ENCODE assay signal across 8 cellular contexts in genomic region chr20:57435498-57436222, GRCh38. TPM values are rescaled to one million over a fixed set of nuclear protein-coding genes. Genes with fewer than 3 reads are reported as not detected.
DNase-seq lines count a peak whose midpoint lies in the region; ATAC-seq and TF ChIP-seq lines count a peak whose summit lies in the region.

No MANE protein-coding gene starts in this region.

- H3K9me3 Mint-ChIP-seq in CD8-positive, alpha-beta memory T cell, result peaks cover 0 to 2% (median 0%) of the 10 kb centered on the region in 5 donors
- H3K9me3 Mint-ChIP-seq in brain, result peaks cover 3 to 12% (median 7%) of the 10 kb centered on the region in 5 experiments
- no peaks in the 10 kb centered on the region for H3K9me3 Mint-ChIP-seq in T-helper 2 cell treated with Interferon-gamma antibody and Interleukin-4, amounts not matched to agents 5 μg/mL and 100 μg/mL, for 36 hours

- TF ChIP-seq CTCF in PC-3 (conservative IDR thresholded peaks at IDR 0.05; ENCODE audit: low read depth, low read length), result peak; percentile 55
- TF ChIP-seq CTCF in brain (conservative IDR thresholded peaks at IDR 0.05), result no peak

- peak overlapping the region in 3 of 7 donors; percentile 52 to 67 (median 66) for H3K4me3 Mint-ChIP-seq in CD8-positive, alpha-beta memory T cell
- H3K4me3 Mint-ChIP-seq in brain, result no peak overlapping the region
- no peak overlapping the region for H3K4me3 Mint-ChIP-seq in T-helper 2 cell treated with Interferon-gamma antibody and Interleukin-4, amounts not matched to agents 5 μg/mL and 100 μg/mL, for 36 hours

- DNase-seq in CD8-positive, alpha-beta memory T cell, result peak in 4 of 5 donors; percentile 12 to 62 (median 40)
- DNase-seq in Karpas-422, result peak; percentile 79
- DNase-seq in PC-3, result peak; percentile 97
- peak; percentile 81 for DNase-seq in left kidney (ENCODE audit: low read depth, low spot score)
- DNase-seq in ureter (ENCODE audit: low spot score), result peak; percentile 91
- DNase-seq in T-helper 2 cell treated with Interferon-gamma antibody and Interleukin-4, amounts not matched to agents 5 μg/mL and 100 μg/mL, for 36 hours (ENCODE audit: low spot score), result no peak

- no peaks in the 10 kb centered on the region for H3K27me3 ChIP-seq in CD8-positive, alpha-beta memory T cell (ENCODE audit: insufficient read depth, low read length, poor library complexity, severe bottlenecking)
- H3K27me3 ChIP-seq in Karpas-422 (ENCODE audit: low read length) (no peaks in the 10 kb centered on the region), PC-3 (ENCODE audit: low read length) (no peaks in the 10 kb centered on the region)

- BruUV-seq in PC-3 (replicated peaks; lab: Mats Ljungman, UMichigan), result no TSS peak

- H3K9me2 ChIP-seq in Karpas-422 (replicated peaks; ENCODE audit: insufficient read depth, low read length) (no peaks in the 10 kb centered on the region), PC-3 (replicated peaks; ENCODE audit: low read length) (no peaks in the 10 kb centered on the region)

- H3K9ac ChIP-seq in Karpas-422 (ENCODE audit: low read length) (peak overlapping the region; percentile 10; the same call in 1 of the 2 replicates), PC-3 (ENCODE audit: low read length) (no peak overlapping the region)

- H3K27ac Mint-ChIP-seq in CD8-positive, alpha-beta memory T cell, result peak overlapping the region in 1 of 8 donors; percentile 93
- peak overlapping the region in 3 of 5 experiments; percentile 77 to 88 (median 80) for H3K27ac Mint-ChIP-seq in brain
- H3K27ac Mint-ChIP-seq in T-helper 2 cell treated with Interferon-gamma antibody and Interleukin-4, amounts not matched to agents 5 μg/mL and 100 μg/mL, for 36 hours, result no peak overlapping the region

- peak overlapping the region; percentile 38 for H3K4me3 ChIP-seq in CD8-positive, alpha-beta memory T cell (ENCODE audit: low read length)
- H3K4me3 ChIP-seq in Karpas-422 (ENCODE audit: low read length), result no peak overlapping the region
- H3K4me3 ChIP-seq in PC-3 (ENCODE audit: low read length), result peak overlapping the region; percentile 20; the same call in 1 of the 2 replicates

- peaks cover 46 to 62% (median 60%) of the 10 kb centered on the region in 3 donors for H3K4me1 Mint-ChIP-seq in CD8-positive, alpha-beta memory T cell
- peaks cover 63% of the 10 kb centered on the region for H3K4me1 Mint-ChIP-seq in brain
- peaks cover 59% of the 10 kb centered on the region for H3K4me1 Mint-ChIP-seq in T-helper 2 cell treated with Interferon-gamma antibody and Interleukin-4, amounts not matched to agents 5 μg/mL and 100 μg/mL, for 36 hours (ENCODE audit: low read depth)

- POLR2A ChIA-PET in CD8-positive, alpha-beta memory T cell (lab: Charles Lee), result interaction anchor here (0.6 to 3.1 kb wide), 4 partner anchors 37 to 54 kb away, joined by 3 to 12 read pairs (median 8); no protein-coding TSS in a partner anchor
- POLR2A ChIA-PET in PC-3 (lab: Charles Lee; ENCODE audit: unreplicated experiment), result interaction anchor here (0.5 to 0.8 kb wide), 2 partner anchors 274 to 877 kb away, joined by 3 to 5 read pairs; no protein-coding TSS in a partner anchor

- no peaks in the 10 kb centered on the region for H3F3A ChIP-seq in PC-3 (ENCODE audit: low read length, unreplicated experiment)

- ATAC-seq in PC-3, result peak; percentile 78
- no peak for ATAC-seq in HG02884 (IDR thresholded peaks at IDR 0.05; ENCODE audit: unreplicated experiment)

- H4K20me1 ChIP-seq in Karpas-422 (ENCODE audit: insufficient read depth, low read depth, low read length) (no peaks in the 10 kb centered on the region), PC-3 (ENCODE audit: low read length) (no peaks in the 10 kb centered on the region)

- no peaks in the 10 kb centered on the region for H3K79me2 ChIP-seq in Karpas-422 (ENCODE audit: low read length)
- H3K79me2 ChIP-seq in PC-3 (ENCODE audit: low read length), result no peaks in the 10 kb centered on the region

- CTCF ChIA-PET in CD8-positive, alpha-beta memory T cell (lab: Charles Lee), result interaction anchor here (0.9 to 8.1 kb wide), 12 partner anchors 17 to 161 kb away, joined by 3 to 67 read pairs (median 7); partner anchors contain the start of gene RBM38
- CTCF ChIA-PET in PC-3 (lab: Charles Lee), result no interaction called here

- no peaks in the 10 kb centered on the region for H3K27me3 Mint-ChIP-seq in CD8-positive, alpha-beta memory T cell
- peaks cover 6% of the 10 kb centered on the region for H3K27me3 Mint-ChIP-seq in brain
- peaks cover 4% of the 10 kb centered on the region for H3K27me3 Mint-ChIP-seq in T-helper 2 cell treated with Interferon-gamma antibody and Interleukin-4, amounts not matched to agents 5 μg/mL and 100 μg/mL, for 36 hours (ENCODE audit: low read depth)

- H3K9me3 ChIP-seq in CD8-positive, alpha-beta memory T cell (ENCODE audit: low read length), result no peaks in the 10 kb centered on the region
- H3K9me3 ChIP-seq in Karpas-422 (ENCODE audit: low read length) (no peaks in the 10 kb centered on the region), PC-3 (ENCODE audit: low read length) (no peaks in the 10 kb centered on the region)

- no peak overlapping the region for H3K27ac ChIP-seq in CD8-positive, alpha-beta memory T cell (ENCODE audit: low read depth, low read length)
- H3K27ac ChIP-seq in Karpas-422 (ENCODE audit: low read length), result no peak overlapping the region
- H3K27ac ChIP-seq in PC-3 (ENCODE audit: low read length), result peak overlapping the region; percentile 10

- intact Hi-C loops in PC-3 (cut with micrococcal nuclease), result loop anchor here (5.0 kb wide), 2 partner anchors 43 to 62 kb away; partner anchors contain the start of gene RBM38

- H3K4me1 ChIP-seq in CD8-positive, alpha-beta memory T cell (ENCODE audit: insufficient read depth, low read length), result peaks cover 57% of the 10 kb centered on the region
- H3K4me1 ChIP-seq in Karpas-422 (ENCODE audit: low read length) (peaks cover 48% of the 10 kb centered on the region), PC-3 (ENCODE audit: insufficient read depth, low read length) (peaks cover 29% of the 10 kb centered on the region)

- H3K36me3 Mint-ChIP-seq in CD8-positive, alpha-beta memory T cell, result no peaks in the 10 kb centered on the region
- H3K36me3 Mint-ChIP-seq in brain, result no peaks in the 10 kb centered on the region
- H3K36me3 Mint-ChIP-seq in T-helper 2 cell treated with Interferon-gamma antibody and Interleukin-4, amounts not matched to agents 5 μg/mL and 100 μg/mL, for 36 hours (ENCODE audit: low read depth), result peaks cover 3% of the 10 kb centered on the region

- peak overlapping the region; percentile 15 for H3K4me2 ChIP-seq in Karpas-422 (ENCODE audit: low read depth, low read length, poor library complexity, severe bottlenecking)
- peak overlapping the region; percentile 54 for H3K4me2 ChIP-seq in PC-3 (ENCODE audit: low read length)

- H2AFZ ChIP-seq in Karpas-422 (ENCODE audit: low read length) (no peak overlapping the region), PC-3 (ENCODE audit: low read length) (peak overlapping the region; percentile 3; the same call in 1 of the 2 replicates)

- H3K36me3 ChIP-seq in CD8-positive, alpha-beta memory T cell (ENCODE audit: insufficient read depth, low read length), result no peaks in the 10 kb centered on the region
- no peaks in the 10 kb centered on the region for H3K36me3 ChIP-seq in Karpas-422 (ENCODE audit: insufficient read depth, low read length)
- H3K36me3 ChIP-seq in PC-3 (ENCODE audit: low read depth, low read length), result no peaks in the 10 kb centered on the region

RNA-seq across cellular contexts. Expression of gene RBM38, which starts 44.5 kb away (rescaled TPM):
- total RNA-seq in CD8-positive, alpha-beta memory T cell, result 100 to 1,000 TPM; 101 to 107 TPM
- polyA plus RNA-seq in CD8-positive, alpha-beta memory T cell, result 94.4 TPM
- 261 and 436 TPM in 2 replicates for total RNA-seq in Karpas-422 (2014; rRNA removed; shearing (Covaris generic); ENCODE audit: low replicate concordance)
- total RNA-seq in PC-3 (2014; rRNA removed) (56.5 and 59.3 TPM in 2 replicates), ureter (18.2 TPM)
- 74.8 TPM for polyA plus RNA-seq in brain (ENCODE audit: insufficient read depth, low read depth, low replicate concordance)
